In the genomic region with DNA sequence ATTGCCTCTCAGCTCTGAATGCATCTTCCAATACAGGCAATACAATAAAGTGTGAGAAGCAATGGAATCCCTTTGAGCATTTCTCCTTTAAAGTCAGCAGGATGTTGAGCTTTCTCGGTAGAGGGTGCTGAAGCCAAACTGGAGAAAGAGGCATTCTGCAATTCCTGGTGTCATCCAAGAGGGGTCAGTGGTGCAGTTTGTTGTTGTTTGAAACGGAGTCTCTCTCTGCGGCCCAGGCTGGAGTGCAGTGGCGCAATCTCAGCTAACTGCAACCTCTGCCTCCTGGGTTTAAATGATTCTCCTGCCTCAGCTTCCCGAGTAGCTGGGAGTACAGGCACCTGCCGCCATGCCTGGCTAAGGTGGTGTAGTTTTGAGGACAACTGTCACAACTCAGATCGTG, we compare ENCODE assay signal across 22 cellular contexts.
DNase-seq lines count a peak whose midpoint lies in the region; ATAC-seq and TF ChIP-seq lines count a peak whose summit lies in the region.
"Had no signal": no experiment of that assay in that cellular context is flagged by ENCODE, and none has a peak within 500 bp of the region (broad histone marks: within the 10 kb centered on the region; RNA-seq: fewer than 3 reads in every experiment).

No MANE protein-coding gene starts in this region.

- H3K4me3 ChIP-seq in smooth muscle cell (no peak overlapping the region), PC-9 (no peak overlapping the region), suprapubic skin (no peak overlapping the region)
- H3K4me3 ChIP-seq: esophagus squamous epithelium, Peyer's patch had no signal

- H3K4me2 ChIP-seq in smooth muscle cell (no peak overlapping the region), PC-9 (no peak overlapping the region)
- H3K4me2 ChIP-seq: KMS-11 had no signal

- WGBS in smooth muscle cell (ENCODE audit: low lambda C conversion rate) = 52% methylated on average over 7 of the region's 7 CpGs
- 81% methylated on average over 6 of the region's 7 CpGs for WGBS in suprapubic skin

- DNase-seq in HEK293T (ENCODE audit: extremely low spot score) (peak; percentile 9), OCI-M1 (lab: John Stamatoyannopoulos, UW) (peak; percentile 28), iPS-NIHi11 (ENCODE audit: low spot score) (peak; percentile 47), smooth muscle cell (lab: John Stamatoyannopoulos, UW; ENCODE audit: unreplicated experiment) (no peak), PC-9 (no peak), suprapubic skin (ENCODE audit: low spot score in 2 of 2) (no peak)
- DNase-seq: activated CD4-positive, alpha-beta T cell treated with anti-CD3 and anti-CD28 coated beads, Interleukin-2, amount 50 U/mL, for 4 hours; activated naive CD8-positive, alpha-beta T cell treated with anti-CD3 and anti-CD28 coated beads for 36 hours; activated T-cell treated with anti-CD3 and anti-CD28 coated beads, Interleukin-2, amount 50 U/mL, for 4 hours; brain microvascular endothelial cell; DMS153; esophagus squamous epithelium; NCI-H1417 treated with DMSO at 0.1 percent for 48 hours; NCI-H2227 treated with DMSO at 0.1 percent for 48 hours; occipital lobe; Peyer's patch; stimulated activated CD4-positive, alpha-beta T cell treated with anti-CD3 and anti-CD28 coated beads, Interleukin-2, amount 100 ng/mL, for 24 hours; SW 1271 had no signal

- H3K27me3 ChIP-seq in smooth muscle cell (ENCODE audit: low read depth) (no peaks in the 10 kb centered on the region), PC-9 (ENCODE audit: insufficient read depth, low read depth) (peaks cover 14% of the 10 kb centered on the region; the same call in 1 of the 2 replicates), suprapubic skin (no peaks in the 10 kb centered on the region)
- H3K27me3 ChIP-seq: brain microvascular endothelial cell, esophagus squamous epithelium, Peyer's patch had no signal

- H3K9ac ChIP-seq in smooth muscle cell (ENCODE audit: low read depth) = no peak overlapping the region
- H3K9ac ChIP-seq: KMS-11 had no signal

- no peak for ATAC-seq in HG02884 (IDR thresholded peaks at IDR 0.05; ENCODE audit: unreplicated experiment)
- ATAC-seq: activated T-cell treated with anti-CD3 and anti-CD28 coated beads, Interleukin-2, amount 50 U/mL, for 4 hours; sciatic nerve had no signal

- H3K79me2 ChIP-seq in smooth muscle cell (ENCODE audit: low read depth) (no peaks in the 10 kb centered on the region), PC-9 (ENCODE audit: low read depth) (no peaks in the 10 kb centered on the region)

- H3K9me3 ChIP-seq in smooth muscle cell (replicated peaks; ENCODE audit: low read depth) = no peaks in the 10 kb centered on the region
- H3K9me3 ChIP-seq in PC-9 (ENCODE audit: insufficient read depth, low read depth) = no peaks in the 10 kb centered on the region
- H3K9me3 ChIP-seq in suprapubic skin = peaks cover 15% of the 10 kb centered on the region

- TF ChIP-seq EP300 in suprapubic skin (IDR thresholded peaks at IDR 0.05) = no peak

- H3K4me1 ChIP-seq in smooth muscle cell (ENCODE audit: low read depth) (no peaks in the 10 kb centered on the region), PC-9 (replicated peaks; ENCODE audit: insufficient read depth) (no peaks in the 10 kb centered on the region), suprapubic skin (no peaks in the 10 kb centered on the region)
- H3K4me1 ChIP-seq: esophagus squamous epithelium, Peyer's patch had no signal

- POLR2A ChIA-PET in HEK293T (lab: Yijun Ruan, JAX) = no interaction called here
- POLR2A ChIA-PET in PC-9 (lab: Charles Lee; ENCODE audit: unreplicated experiment) = no interaction called here

- H4K20me1 ChIP-seq in smooth muscle cell (ENCODE audit: low read depth) = no peaks in the 10 kb centered on the region
- no peaks in the 10 kb centered on the region for H4K20me1 ChIP-seq in PC-9 (ENCODE audit: insufficient read depth)

- H3K9me2 ChIP-seq in PC-9 (ENCODE audit: insufficient read depth) = no peaks in the 10 kb centered on the region

- H3K27ac ChIP-seq in C4-2B (no peak overlapping the region), smooth muscle cell (ENCODE audit: low read depth) (no peak overlapping the region), PC-9 (no peak overlapping the region), suprapubic skin (no peak overlapping the region)
- H3K27ac ChIP-seq: brain microvascular endothelial cell, esophagus squamous epithelium, KMS-11, Peyer's patch had no signal

- CTCF ChIA-PET in HEK293T (lab: Yijun Ruan, JAX) = interaction anchor here (0.7 kb wide), 1 partner anchor 146 kb away, joined by 3 read pairs; no protein-coding TSS in a partner anchor
- CTCF ChIA-PET in PC-9 (lab: Charles Lee) = no interaction called here

- TF ChIP-seq CTCF in C4-2B (conservative IDR thresholded peaks at IDR 0.05) (peak; percentile 50), smooth muscle cell (IDR thresholded peaks at IDR 0.05; ENCODE audit: borderline replicate concordance, insufficient read depth, poor library complexity, severe bottlenecking) (no peak), PC-9 (conservative IDR thresholded peaks at IDR 0.05) (no peak; the same call in 1 of the 2 replicates), suprapubic skin (IDR thresholded peaks at IDR 0.05) (no peak)

- H3F3A ChIP-seq in smooth muscle cell (ENCODE audit: low read depth) (no peaks in the 10 kb centered on the region), PC-9 (ENCODE audit: insufficient read depth, low read depth) (no peaks in the 10 kb centered on the region)

- TF ChIP-seq POLR2A in suprapubic skin (IDR thresholded peaks at IDR 0.05) = no peak

- H2AFZ ChIP-seq in smooth muscle cell (ENCODE audit: low read depth) (no peak overlapping the region), PC-9 (no peak overlapping the region)

- no peaks in the 10 kb centered on the region for H3K36me3 ChIP-seq in smooth muscle cell (ENCODE audit: low read depth)
- H3K36me3 ChIP-seq in PC-9 (ENCODE audit: low read depth) = no peaks in the 10 kb centered on the region
- no peaks in the 10 kb centered on the region for H3K36me3 ChIP-seq in suprapubic skin
- H3K36me3 ChIP-seq: brain microvascular endothelial cell, esophagus squamous epithelium, Peyer's patch had no signal

- no TSS peak for BruUV-seq in PC-9 (replicated peaks; lab: Mats Ljungman, UMichigan)

- intact Hi-C loops in PC-9 (cut with micrococcal nuclease; ENCODE audit: unreplicated experiment) = no loop called here

TF ChIP-seq in HEK293T, 16 proteins besides CTCF, POLR2A, EP300 and RAD21:
- no peak for TF ChIP-seq NFRKB (IDR thresholded peaks at IDR 0.05)
- TF ChIP-seq FOXA1 (IDR thresholded peaks at IDR 0.05) = no peak
- TF ChIP-seq ELF4 (IDR thresholded peaks at IDR 0.05) = no peak
- TF ChIP-seq SP1 (IDR thresholded peaks at IDR 0.05) = no peak
- TF ChIP-seq L3MBTL2 (conservative IDR thresholded peaks at IDR 0.05) = no peak
- no peak for TF ChIP-seq SUZ12 (IDR thresholded peaks at IDR 0.05)
- TF ChIP-seq BHLHE40 (IDR thresholded peaks at IDR 0.05; ENCODE audit: borderline replicate concordance) = no peak
- no peak for TF ChIP-seq TARDBP (IDR thresholded peaks at IDR 0.05)
- TF ChIP-seq, protein P1, sequence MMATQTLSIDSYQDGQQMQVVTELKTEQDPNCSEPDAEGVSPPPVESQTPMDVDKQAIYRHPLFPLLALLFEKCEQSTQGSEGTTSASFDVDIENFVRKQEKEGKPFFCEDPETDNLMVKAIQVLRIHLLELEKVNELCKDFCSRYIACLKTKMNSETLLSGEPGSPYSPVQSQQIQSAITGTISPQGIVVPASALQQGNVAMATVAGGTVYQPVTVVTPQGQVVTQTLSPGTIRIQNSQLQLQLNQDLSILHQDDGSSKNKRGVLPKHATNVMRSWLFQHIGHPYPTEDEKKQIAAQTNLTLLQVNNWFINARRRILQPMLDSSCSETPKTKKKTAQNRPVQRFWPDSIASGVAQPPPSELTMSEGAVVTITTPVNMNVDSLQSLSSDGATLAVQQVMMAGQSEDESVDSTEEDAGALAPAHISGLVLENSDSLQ (IDR thresholded peaks at IDR 0.05) = no peak
- TF ChIP-seq HDGF (IDR thresholded peaks at IDR 0.05; ENCODE audit: borderline replicate concordance) = no peak
- no peak for TF ChIP-seq ZNF384 (IDR thresholded peaks at IDR 0.05)
- no peak for TF ChIP-seq FOXK2 (IDR thresholded peaks at IDR 0.05)
- TF ChIP-seq FOXM1 (IDR thresholded peaks at IDR 0.05; ENCODE audit: borderline replicate concordance) = no peak

Comparison
In these comparisons a context has a peak if more than half of its experiments do, and no peak if none do; other contexts are left out.
1. DNase-seq: peak in HEK293T (single experiment), OCI-M1 (single experiment) and iPS-NIHi11 (single experiment); none in smooth muscle cell (single experiment), PC-9 (0 of 2) and suprapubic skin (0 of 2).